In genomic region chr3:184399410-184399809, GRCh38 we compare ENCODE assay signal across 12 cellular contexts. TPM values are rescaled to one million over a fixed set of nuclear protein-coding genes. Genes with fewer than 3 reads are reported as not detected.
DNase-seq lines count a peak whose midpoint lies in the region; TF ChIP-seq lines count a peak whose summit lies in the region.
"Had no signal": no experiment of that assay in that cellular context is flagged by ENCODE, and none has a peak within 500 bp of the region (broad histone marks: within the 10 kb centered on the region; RNA-seq: fewer than 3 reads in every experiment).

No MANE protein-coding gene starts in this region.

- TF ChIP-seq CTCF in BJ (IDR thresholded peaks at IDR 0.05; ENCODE audit: insufficient read depth, low read depth, low read length) (no peak), epithelial cell of proximal tubule (conservative IDR thresholded peaks at IDR 0.05; ENCODE audit: low read depth, low read length) (no peak)

- peaks cover 6% of the 10 kb centered on the region for H3K27me3 ChIP-seq in BJ (ENCODE audit: control insufficient read depth, insufficient read depth, low read length)

- DNase-seq in BJ (ENCODE audit: low read depth) (peak; percentile 84), LHCN-M2 (ENCODE audit: low read depth) (peak; percentile 71), epithelial cell of proximal tubule (ENCODE audit: low read depth) (peak; percentile 33), myocyte (ENCODE audit: low read depth) (peak; percentile 64), hippocampal formation (lab: John Stamatoyannopoulos, UW) (no peak)
- DNase-seq in effector CD8-positive, alpha-beta T cell (lab: John Stamatoyannopoulos, UW) = no peak
- DNase-seq in activated CD4-positive, alpha-beta T cell treated with anti-CD3 and anti-CD28 coated beads, Interleukin-2, amount 50 U/mL, for 4 hours = no peak
- no peak for DNase-seq in NK-92 treated with Interleukin-12 subunit alpha and Interleukin-12 subunit beta, amount 100 ng/mL, for 24 hours (lab: John Stamatoyannopoulos, UW)
- DNase-seq: activated CD4-positive, alpha-beta T cell treated with anti-CD3 and anti-CD28 coated beads for 1 hour; activated naive CD4-positive, alpha-beta T cell treated with Interleukin-2 at 50 U/mL for 16 hours; NCI-H1048; RPMI8226 had no signal

- POLR2A ChIA-PET in BJ (lab: Charles Lee) = interaction anchor here (0.6 to 0.7 kb wide), 3 partner anchors 21 to 59 kb away, joined by 6 to 8 read pairs (median 6); no protein-coding TSS in a partner anchor

- no peaks in the 10 kb centered on the region for H3K36me3 ChIP-seq in BJ (ENCODE audit: control insufficient read depth, insufficient read depth, low read length)

- CTCF ChIA-PET in BJ (lab: Yijun Ruan, JAX) = interaction anchor here (0.7 to 1.0 kb wide), 6 partner anchors 9 to 173 kb away, joined by 3 to 5 read pairs (median 3); no protein-coding TSS in a partner anchor

- H3K4me3 ChIP-seq in BJ (ENCODE audit: low read depth, low read length) (no peak overlapping the region), epithelial cell of proximal tubule (ENCODE audit: low read depth, low read length) (no peak overlapping the region)

RNA-seq across cellular contexts. Expression of gene CHRD, which starts 19.6 kb away (rescaled TPM):
- 0.83 and 1.5 TPM in 2 replicates for polyA plus RNA-seq in BJ (2011; rRNA removed)
- 0.28 and 0.51 TPM in 2 replicates for polyA minus RNA-seq in BJ (2011; rRNA and poly(A)+ RNA removed)
- total RNA-seq in LHCN-M2 (2014; rRNA removed) (0.11 and 1.7 TPM in 2 replicates), epithelial cell of proximal tubule (not detected in 2 replicates), myocyte (8.4 and 18.8 TPM in 2 replicates)
- 0.11 TPM for polyA plus RNA-seq in LHCN-M2 (2012)
- polyA plus RNA-seq in myocyte (2012) = 15.9 TPM

RNA-seq across cellular contexts. Expression of gene THPO, which starts 21.4 kb away (rescaled TPM):
- polyA plus RNA-seq in BJ (2011; rRNA removed) = 0.20 and 0.36 TPM in 2 replicates
- polyA minus RNA-seq in BJ (2011; rRNA and poly(A)+ RNA removed) = not detected in 2 replicates
- total RNA-seq in LHCN-M2 (2014; rRNA removed) (not detected in 2 replicates), epithelial cell of proximal tubule (not detected in 2 replicates), myocyte (0.16 TPM in 1 of 2 replicates, not detected in the other)
- polyA plus RNA-seq in LHCN-M2 (2012) = not detected
- 0.72 TPM for polyA plus RNA-seq in myocyte (2012)

RNA-seq across cellular contexts. Expression of gene POLR2H, which starts 37.9 kb away (rescaled TPM):
- polyA plus RNA-seq in BJ (2011; rRNA removed) = 72.0 and 93.6 TPM in 2 replicates
- 28.6 and 36.4 TPM in 2 replicates for polyA minus RNA-seq in BJ (2011; rRNA and poly(A)+ RNA removed)
- total RNA-seq in LHCN-M2 (2014; rRNA removed) (106 and 116 TPM in 2 replicates), epithelial cell of proximal tubule (123 and 182 TPM in 2 replicates), myocyte (77.1 and 87.4 TPM in 2 replicates)
- 70.7 TPM for polyA plus RNA-seq in LHCN-M2 (2012)
- 74.5 TPM for polyA plus RNA-seq in myocyte (2012)

RNA-seq across cellular contexts. Expression of gene CLCN2, which starts 38.0 kb away (rescaled TPM):
- polyA plus RNA-seq in BJ (2011; rRNA removed) = 1.6 and 2.6 TPM in 2 replicates
- 2.9 and 5.5 TPM in 2 replicates for polyA minus RNA-seq in BJ (2011; rRNA and poly(A)+ RNA removed)
- total RNA-seq in LHCN-M2 (2014; rRNA removed) (4.4 and 5.9 TPM in 2 replicates), epithelial cell of proximal tubule (4.2 and 5.2 TPM in 2 replicates), myocyte (1.8 and 3.4 TPM in 2 replicates)
- polyA plus RNA-seq in LHCN-M2 (2012) = 1.5 TPM
- polyA plus RNA-seq in myocyte (2012) = 2.9 TPM

Comparison
In these comparisons a context has a peak if more than half of its experiments do, and no peak if none do; other contexts are left out.
1. DNase-seq: peak in BJ (single experiment), LHCN-M2 (single experiment), epithelial cell of proximal tubule (single experiment) and myocyte (single experiment); none in effector CD8-positive, alpha-beta T cell (single experiment), activated CD4-positive, alpha-beta T cell treated with anti-CD3 and anti-CD28 coated beads, Interleukin-2, amount 50 U/mL, for 4 hours (0 of 2), NK-92 treated with Interleukin-12 subunit alpha and Interleukin-12 subunit beta, amount 100 ng/mL, for 24 hours (single experiment) and hippocampal formation (0 of 2).